In genomic region chr5:16561660-16562059, GRCh38 we compare ENCODE assay signal across 27 cellular contexts. TPM values are rescaled to one million over a fixed set of nuclear protein-coding genes. Genes with fewer than 3 reads are reported as not detected.
"Had no signal": no experiment of that assay in that cellular context is flagged by ENCODE, and none has a peak within 500 bp of the region (broad histone marks: within the 10 kb centered on the region; RNA-seq: fewer than 3 reads in every experiment).

No MANE protein-coding gene starts in this region.

- H3K27ac ChIP-seq: body of pancreas, epithelial cell of prostate, esophagus squamous epithelium, heart right ventricle, ovary, right lobe of liver had no signal

- H3K4me1 Mint-ChIP-seq: activated T-helper 17 cell treated with anti-CD3 and anti-CD28 coated beads, Interleukin-2, amount 50 U/mL, for 72 hours had no signal

- H3K9me3 Mint-ChIP-seq: activated naive CD4-positive, alpha-beta T cell treated with anti-CD3 and anti-CD28 coated beads, Interleukin-2, amount 50 U/mL, for 24 hours; activated naive CD8-positive, alpha-beta T cell treated with anti-CD3 and anti-CD28 coated beads, Interleukin-2, amount 50 U/mL, for 24 hours; activated T-helper 17 cell treated with anti-CD3 and anti-CD28 coated beads, Interleukin-2, amount 50 U/mL, for 72 hours; naive thymus-derived CD4-positive, alpha-beta T cell; stimulated activated naive CD8-positive, alpha-beta T cell treated with anti-CD3 and anti-CD28 coated beads, Interleukin-15, Interleukin-2, amounts not matched to agents 100 ng/mL and 50 ng/mL, for 24 hours; T-helper 2 cell treated with Interferon-gamma antibody and Interleukin-4, amounts not matched to agents 5 μg/mL and 100 μg/mL, for 36 hours; type B pancreatic cell had no signal

- H3K27me3 Mint-ChIP-seq: activated naive CD4-positive, alpha-beta T cell treated with anti-CD3 and anti-CD28 coated beads, Interleukin-2, amount 50 U/mL, for 24 hours; activated naive CD8-positive, alpha-beta T cell treated with anti-CD3 and anti-CD28 coated beads, Interleukin-2, amount 50 U/mL, for 24 hours; activated T-helper 17 cell treated with anti-CD3 and anti-CD28 coated beads, Interleukin-2, amount 50 U/mL, for 72 hours; naive thymus-derived CD4-positive, alpha-beta T cell; progenitor cell of endocrine pancreas; stimulated activated naive CD8-positive, alpha-beta T cell treated with anti-CD3 and anti-CD28 coated beads, Interleukin-15, Interleukin-2, amounts not matched to agents 100 ng/mL and 50 ng/mL, for 24 hours; type B pancreatic cell had no signal

- DNase-seq: activated CD4-positive, alpha-beta T cell treated with anti-CD3 and anti-CD28 coated beads for 4 hours; activated CD4-positive, alpha-beta T cell treated with anti-CD3 and anti-CD28 coated beads, Interleukin-2, amount 50 U/mL, for 48 hours; activated CD4-positive, CD25-positive, alpha-beta regulatory T cell; activated CD8-positive, alpha-beta memory T cell treated with anti-CD3 and anti-CD28 coated beads for 24 hours; activated naive CD8-positive, alpha-beta T cell treated with anti-CD3 and anti-CD28 coated beads, Interleukin-2, amount 50 U/mL, for 24 hours; activated T-cell treated with anti-CD3 and anti-CD28 coated beads, Interleukin-2, amount 50 U/mL, for 1 hour; anterior cingulate cortex; body of pancreas; dermis blood vessel endothelial cell; effector CD8-positive, alpha-beta T cell; esophagus squamous epithelium; foreskin melanocyte; heart right ventricle; midbrain; naive thymus-derived CD4-positive, alpha-beta T cell; ovary; right lobe of liver; stimulated activated CD4-positive, alpha-beta T cell treated with anti-CD3 and anti-CD28 coated beads, Interleukin-2, amount 100 ng/mL, for 48 hours; substantia nigra had no signal

- H3K36me3 Mint-ChIP-seq: type B pancreatic cell had no signal

- H3K27ac Mint-ChIP-seq: activated naive CD4-positive, alpha-beta T cell treated with anti-CD3 and anti-CD28 coated beads, Interleukin-2, amount 50 U/mL, for 24 hours; activated naive CD8-positive, alpha-beta T cell treated with anti-CD3 and anti-CD28 coated beads, Interleukin-2, amount 50 U/mL, for 24 hours; activated T-helper 17 cell treated with anti-CD3 and anti-CD28 coated beads, Interleukin-2, amount 50 U/mL, for 72 hours; progenitor cell of endocrine pancreas; stimulated activated naive CD8-positive, alpha-beta T cell treated with anti-CD3 and anti-CD28 coated beads, Interleukin-15, Interleukin-2, amounts not matched to agents 100 ng/mL and 50 ng/mL, for 24 hours; T-helper 2 cell treated with Interferon-gamma antibody and Interleukin-4, amounts not matched to agents 5 μg/mL and 100 μg/mL, for 36 hours; type B pancreatic cell had no signal

- H3K4me3 ChIP-seq: body of pancreas, esophagus squamous epithelium, heart right ventricle, ovary, right lobe of liver had no signal

- H3K27me3 ChIP-seq: body of pancreas, esophagus squamous epithelium, heart right ventricle, ovary, right lobe of liver had no signal

- ATAC-seq: activated T-helper 17 cell treated with anti-CD3 and anti-CD28 coated beads, Interleukin-2, amount 50 U/mL, for 72 hours; body of pancreas; heart right ventricle; naive thymus-derived CD4-positive, alpha-beta T cell; right lobe of liver had no signal

- H3K4me3 Mint-ChIP-seq: activated naive CD4-positive, alpha-beta T cell treated with anti-CD3 and anti-CD28 coated beads, Interleukin-2, amount 50 U/mL, for 24 hours; activated naive CD8-positive, alpha-beta T cell treated with anti-CD3 and anti-CD28 coated beads, Interleukin-2, amount 50 U/mL, for 24 hours; activated T-helper 17 cell treated with anti-CD3 and anti-CD28 coated beads, Interleukin-2, amount 50 U/mL, for 72 hours; naive thymus-derived CD4-positive, alpha-beta T cell; stimulated activated naive CD8-positive, alpha-beta T cell treated with anti-CD3 and anti-CD28 coated beads, Interleukin-15, Interleukin-2, amounts not matched to agents 100 ng/mL and 50 ng/mL, for 24 hours; T-helper 2 cell treated with Interferon-gamma antibody and Interleukin-4, amounts not matched to agents 5 μg/mL and 100 μg/mL, for 36 hours; type B pancreatic cell had no signal

RNA-seq across cellular contexts. Expression of gene RETREG1, which starts 55.1 kb away (rescaled TPM):
- total RNA-seq: glomerular endothelial cell had no signal
